24 cellular contexts compared by ENCODE assay signal in the genomic region with DNA sequence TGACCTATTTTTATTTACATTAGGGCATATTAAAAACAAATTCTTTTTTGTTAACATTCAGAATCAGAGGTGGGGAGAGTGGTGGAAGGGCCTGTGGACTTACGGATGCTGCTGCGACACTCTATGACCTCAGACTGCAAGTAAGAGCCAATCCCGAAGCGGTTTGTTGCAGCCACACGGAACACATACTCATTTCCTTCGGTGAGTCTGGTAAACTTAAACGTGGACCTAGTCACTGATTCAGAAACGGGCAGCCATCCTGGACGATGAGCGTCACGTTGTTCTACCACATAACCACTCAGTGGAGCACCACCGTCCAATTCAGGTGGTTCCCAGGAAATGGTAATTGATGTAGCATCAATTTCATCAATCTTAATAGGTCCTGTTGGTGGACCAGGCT.
DNase-seq lines count a peak whose midpoint lies in the region; ATAC-seq, FAIRE-seq and TF ChIP-seq lines count a peak whose summit lies in the region.
"Had no signal": no experiment of that assay in that cellular context is flagged by ENCODE, and none has a peak within 500 bp of the region (broad histone marks: within the 10 kb centered on the region; RNA-seq: fewer than 3 reads in every experiment).

No MANE protein-coding gene starts in this region.

- no peak for TF ChIP-seq RAD21 in GM12878 (IDR thresholded peaks at IDR 0.05; ENCODE audit: insufficient read depth, low read depth, low read length)

- intact Hi-C loops in GM12878 (cut with micrococcal nuclease; ENCODE audit: unreplicated experiment) (no loop called here), gastrocnemius medialis (cut with DNase I; ENCODE audit: low total_unique reads) (no loop called here)

- TF ChIP-seq CTCF in GM12878 (IDR thresholded peaks at IDR 0.05 in 2 of 3, conservative IDR thresholded peaks at IDR 0.05 in 1 of 3; ENCODE audit: control insufficient read depth in 2 of 3, extremely low read depth in 1 of 3, insufficient read depth in 1 of 3, low read depth in 3 of 3, low read length in 3 of 3), result no peak
- TF ChIP-seq CTCF in gastrocnemius medialis (IDR thresholded peaks at IDR 0.05 in 4 of 5, conservative IDR thresholded peaks at IDR 0.05 in 1 of 5), result no peak

- TF ChIP-seq EP300 in GM12878 (IDR thresholded peaks at IDR 0.05; ENCODE audit: borderline replicate concordance in 1 of 2, control insufficient read depth in 1 of 2, low read depth in 2 of 2, low read length in 2 of 2), result no peak

- no peak for FAIRE-seq in GM12878 (lab: Jason Lieb, UNC)
- FAIRE-seq: A204.1, D721Med, GM12892, GM18507, HepG2 had no signal

- H3K36me3 ChIP-seq in BLaER1, result peaks cover 15% of the 10 kb centered on the region
- H3K36me3 ChIP-seq in GM12878 (ENCODE audit: control insufficient read depth in 2 of 2, insufficient read depth in 2 of 2, low read length in 1 of 2), result peaks cover 10 to 39% of the 10 kb centered on the region in 2 experiments
- peaks cover 31 to 100% of the 10 kb centered on the region in 2 donors for H3K36me3 ChIP-seq in gastrocnemius medialis

- TF ChIP-seq POLR2A in GM12878 (IDR thresholded peaks at IDR 0.05; ENCODE audit: low read depth, low read length) (no peak), gastrocnemius medialis (IDR thresholded peaks at IDR 0.05) (no peak)

- H3K27ac ChIP-seq in BLaER1, result no peak overlapping the region
- H3K27ac ChIP-seq in GM12878 (ENCODE audit: control insufficient read depth, insufficient read depth), result no peak overlapping the region
- peak overlapping the region in 3 of 4 donors; percentile 4 to 20 (median 20) for H3K27ac ChIP-seq in gastrocnemius medialis

- H3K9ac ChIP-seq in BLaER1 (no peak overlapping the region), GM12878 (ENCODE audit: control insufficient read depth, insufficient read depth, low read length) (no peak overlapping the region)

- no peaks in the 10 kb centered on the region for H3K9me3 ChIP-seq in BLaER1
- H3K9me3 ChIP-seq in GM12878 (replicated peaks; ENCODE audit: control insufficient read depth, insufficient read depth, low read length), result no peaks in the 10 kb centered on the region; the same call in 2 of the 3 replicates
- H3K9me3 ChIP-seq in gastrocnemius medialis, result no peaks in the 10 kb centered on the region

- in situ Hi-C loops in Caki2 (cut with HindIII; ENCODE audit: low pct_unique_long_range_greater_than_20kb, low sequenced_read_pairs) (no loop called here), GM12878 (cut with MboI) (no loop called here), gastrocnemius medialis (cut with MboI; ENCODE audit: low sequenced_read_pairs in 4 of 4) (no loop called here)

- H3K4me2 ChIP-seq in BLaER1 (peak overlapping the region; percentile 70), GM12878 (ENCODE audit: control insufficient read depth, insufficient read depth) (no peak overlapping the region)
- H3K4me2 ChIP-seq: GM23338 had no signal

- DNase-seq in Caki2 (ENCODE audit: low read depth) (peak; percentile 62), GM12878 (ENCODE audit: low read depth, low spot score) (no peak), gastrocnemius medialis (no peak), H4 (ENCODE audit: low spot score) (no peak), dermis blood vessel endothelial cell (no peak)
- no peak for DNase-seq in activated naive CD4-positive, alpha-beta T cell treated with Interleukin-2 at 50 U/mL for 16 hours
- DNase-seq: C1 segment of cervical spinal cord; CD4-positive, CD25-positive, alpha-beta regulatory T cell; CD8-positive, alpha-beta memory T cell; COR-L47; EL; H7; HFFc6; Karpas-422; KBM-7 had no signal

- H3K79me2 ChIP-seq in GM12878 (ENCODE audit: control insufficient read depth, insufficient read depth, low read length), result no peaks in the 10 kb centered on the region

- POLR2A ChIA-PET in GM12878 (lab: Charles Lee), result no interaction called here

- H4K20me1 ChIP-seq in BLaER1 (no peaks in the 10 kb centered on the region), GM12878 (ENCODE audit: control insufficient read depth, insufficient read depth) (no peaks in the 10 kb centered on the region)

- 96% methylated on average over 12 of the region's 12 CpGs for WGBS in GM12878 (ENCODE audit: insufficient coverage, insufficient replicate concordance, low lambda C conversion rate, missing lambda C conversion rate)

- CTCF ChIA-PET in GM12878 (lab: Yijun Ruan, JAX), result no interaction called here

- H3K4me1 ChIP-seq in BLaER1 (peaks cover 38% of the 10 kb centered on the region), GM12878 (ENCODE audit: control insufficient read depth, insufficient read depth, low read length) (peaks cover 14% of the 10 kb centered on the region), gastrocnemius medialis (peaks cover 0 to 5% of the 10 kb centered on the region in 2 donors)

- ATAC-seq in GM12878 (peak; percentile 36), gastrocnemius medialis (no peak), GM21423 (IDR thresholded peaks at IDR 0.05; ENCODE audit: unreplicated experiment) (no peak)
- ATAC-seq: GM23338, HCT116, HepG2 had no signal

- no peak overlapping the region for H2AFZ ChIP-seq in GM12878 (ENCODE audit: control insufficient read depth, low read depth, low read length)
- H2AFZ ChIP-seq: GM23338 had no signal

- no TSS peak for BruUV-seq in GM12878 (replicated peaks; lab: Mats Ljungman, UMichigan)

- H3K27me3 ChIP-seq in BLaER1 (no peaks in the 10 kb centered on the region), GM12878 (replicated peaks in 1 of 2; ENCODE audit: control insufficient read depth in 2 of 2, insufficient read depth in 2 of 2, low read length in 1 of 2) (no peaks in the 10 kb centered on the region), gastrocnemius medialis (no peaks in the 10 kb centered on the region)

- RAD21 ChIA-PET in GM12878 (lab: Charles Lee; ENCODE audit: unreplicated experiment), result no interaction called here

- SMC1A ChIA-PET in GM12878 (lab: Charles Lee; ENCODE audit: uncharacterized antibody, unreplicated experiment), result interaction anchor here (1.1 kb wide), 1 partner anchor 76 kb away, joined by 3 read pairs; no protein-coding TSS in a partner anchor

- H3K4me3 ChIP-seq in BLaER1, result no peak overlapping the region
- no peak overlapping the region for H3K4me3 ChIP-seq in GM12878
- H3K4me3 ChIP-seq in gastrocnemius medialis, result no peak overlapping the region
- H3K4me3 ChIP-seq: GM23338 had no signal

TF ChIP-seq in GM12878, 131 proteins besides CTCF, POLR2A, EP300 and RAD21:
- TF ChIP-seq NBN (IDR thresholded peaks at IDR 0.05), result no peak
- TF ChIP-seq ESRRA (IDR thresholded peaks at IDR 0.05; ENCODE audit: low read length), result no peak
- TF ChIP-seq FOXM1 (IDR thresholded peaks at IDR 0.05; ENCODE audit: low read depth, low read length), result no peak
- TF ChIP-seq SPI1 (IDR thresholded peaks at IDR 0.05; ENCODE audit: borderline replicate concordance, insufficient read depth, low read depth, low read length), result no peak
- TF ChIP-seq, protein P1, sequence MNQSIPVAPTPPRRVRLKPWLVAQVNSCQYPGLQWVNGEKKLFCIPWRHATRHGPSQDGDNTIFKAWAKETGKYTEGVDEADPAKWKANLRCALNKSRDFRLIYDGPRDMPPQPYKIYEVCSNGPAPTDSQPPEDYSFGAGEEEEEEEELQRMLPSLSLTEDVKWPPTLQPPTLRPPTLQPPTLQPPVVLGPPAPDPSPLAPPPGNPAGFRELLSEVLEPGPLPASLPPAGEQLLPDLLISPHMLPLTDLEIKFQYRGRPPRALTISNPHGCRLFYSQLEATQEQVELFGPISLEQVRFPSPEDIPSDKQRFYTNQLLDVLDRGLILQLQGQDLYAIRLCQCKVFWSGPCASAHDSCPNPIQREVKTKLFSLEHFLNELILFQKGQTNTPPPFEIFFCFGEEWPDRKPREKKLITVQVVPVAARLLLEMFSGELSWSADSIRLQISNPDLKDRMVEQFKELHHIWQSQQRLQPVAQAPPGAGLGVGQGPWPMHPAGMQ (IDR thresholded peaks at IDR 0.05; ENCODE audit: borderline replicate concordance), result no peak
- no peak for TF ChIP-seq ZNF384 (IDR thresholded peaks at IDR 0.05; ENCODE audit: borderline replicate concordance, low read depth, low read length)
- TF ChIP-seq CBX5 (IDR thresholded peaks at IDR 0.05; ENCODE audit: low read depth), result no peak
- no peak for TF ChIP-seq CBX3 (IDR thresholded peaks at IDR 0.05; ENCODE audit: borderline replicate concordance, low read depth)
- TF ChIP-seq HDAC6 (IDR thresholded peaks at IDR 0.05; ENCODE audit: unreplicated experiment), result no peak
- no peak for TF ChIP-seq TCF7 (IDR thresholded peaks at IDR 0.05; ENCODE audit: borderline replicate concordance)
- TF ChIP-seq, protein P2, sequence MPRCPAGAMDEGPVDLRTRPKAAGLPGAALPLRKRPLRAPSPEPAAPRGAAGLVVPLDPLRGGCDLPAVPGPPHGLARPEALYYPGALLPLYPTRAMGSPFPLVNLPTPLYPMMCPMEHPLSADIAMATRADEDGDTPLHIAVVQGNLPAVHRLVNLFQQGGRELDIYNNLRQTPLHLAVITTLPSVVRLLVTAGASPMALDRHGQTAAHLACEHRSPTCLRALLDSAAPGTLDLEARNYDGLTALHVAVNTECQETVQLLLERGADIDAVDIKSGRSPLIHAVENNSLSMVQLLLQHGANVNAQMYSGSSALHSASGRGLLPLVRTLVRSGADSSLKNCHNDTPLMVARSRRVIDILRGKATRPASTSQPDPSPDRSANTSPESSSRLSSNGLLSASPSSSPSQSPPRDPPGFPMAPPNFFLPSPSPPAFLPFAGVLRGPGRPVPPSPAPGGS (IDR thresholded peaks at IDR 0.05; ENCODE audit: borderline replicate concordance, insufficient read depth, low read depth, low read length, poor library complexity, severe bottlenecking), result no peak
- no peak for TF ChIP-seq NRF1 (conservative IDR thresholded peaks at IDR 0.05; ENCODE audit: low read depth, low read length)
TF ChIP-seq in GM12878: peak in this region for 0.

Comparison
In these comparisons a context has a peak if more than half of its experiments do, and no peak if none do; other contexts are left out.
1. H3K27ac ChIP-seq: peak in gastrocnemius medialis (3 of 4); none in BLaER1 (single experiment) and GM12878 (single experiment).